In the genomic region with DNA sequence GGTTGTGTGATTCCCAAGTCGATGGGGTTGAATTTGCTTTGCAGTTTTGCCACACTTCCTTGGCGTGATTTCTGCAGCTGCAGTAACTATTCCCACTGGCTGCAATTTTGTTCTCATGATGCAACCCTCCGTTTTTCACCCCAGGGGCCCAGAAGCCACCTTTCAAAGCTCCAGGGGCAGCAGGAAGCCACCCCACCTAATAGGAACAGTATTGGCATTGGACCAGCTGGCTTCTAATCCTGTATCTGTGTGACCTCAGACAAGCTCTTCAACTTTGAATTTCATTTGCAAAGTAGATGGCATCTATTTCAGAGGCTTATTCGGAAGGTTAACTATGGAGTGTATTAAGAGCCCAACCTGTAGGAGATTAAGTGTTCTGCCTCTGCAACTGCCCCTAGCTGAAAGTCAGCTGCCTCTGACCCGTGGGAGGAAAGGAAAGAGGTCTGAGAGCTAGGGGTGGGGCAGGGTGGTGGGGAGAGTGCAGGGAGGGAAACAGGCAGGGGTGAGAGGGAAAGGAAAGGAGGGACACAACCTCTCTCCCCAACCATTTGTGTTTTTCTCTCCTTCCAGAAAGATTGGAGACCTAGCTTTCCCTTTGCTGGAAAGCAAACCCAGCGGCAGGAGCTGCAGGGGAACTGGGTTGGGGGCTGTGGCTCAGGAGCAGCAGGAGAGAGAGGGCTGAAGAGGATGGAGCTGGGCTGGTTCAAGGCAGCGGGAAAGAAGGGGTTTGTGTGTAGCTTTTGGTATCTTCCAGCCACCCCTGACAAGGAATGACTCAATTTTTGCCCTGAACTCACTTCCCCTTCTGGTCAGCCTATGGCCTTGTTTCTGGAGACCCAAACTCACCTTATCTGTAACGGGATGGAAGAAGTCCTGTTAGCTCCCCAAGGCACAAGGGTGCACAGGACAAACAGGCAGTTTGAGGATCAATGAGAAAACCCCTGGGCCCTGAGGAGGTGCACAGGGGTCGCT, we compare ENCODE assay signal across 1 cellular context.
TF ChIP-seq lines count a peak whose summit lies in the region.

No MANE protein-coding gene starts in this region.

TF ChIP-seq in H1, 55 proteins besides CTCF, POLR2A, EP300 and RAD21:
- TF ChIP-seq JUND (IDR thresholded peaks at IDR 0.05; ENCODE audit: low read length) = no peak
- TF ChIP-seq CREB1 (IDR thresholded peaks at IDR 0.05) = no peak
- no peak for TF ChIP-seq KDM1A (IDR thresholded peaks at IDR 0.05; ENCODE audit: borderline replicate concordance, low read length)
- no peak for TF ChIP-seq GABPA (IDR thresholded peaks at IDR 0.05; ENCODE audit: borderline replicate concordance, insufficient read depth, low read length)
- TF ChIP-seq POU5F1 (IDR thresholded peaks at IDR 0.05; ENCODE audit: low read depth, low read length) = no peak
- no peak for TF ChIP-seq SIRT6 (IDR thresholded peaks at IDR 0.05; ENCODE audit: low read length)
- no peak for TF ChIP-seq BCL11A (IDR thresholded peaks at IDR 0.05; ENCODE audit: low read depth in 2 of 2, low read length in 2 of 2)
- no peak for TF ChIP-seq HDAC6 (IDR thresholded peaks at IDR 0.05; ENCODE audit: low read depth, low read length)
- TF ChIP-seq BRCA1 (IDR thresholded peaks at IDR 0.05; ENCODE audit: low read depth, low read length) = no peak
- TF ChIP-seq ZNF274 (IDR thresholded peaks at IDR 0.05; ENCODE audit: borderline replicate concordance, extremely low read depth, low read length) = no peak
- TF ChIP-seq TCF12 (IDR thresholded peaks at IDR 0.05; ENCODE audit: low read depth, low read length) = no peak
